26 cellular contexts compared by ENCODE assay signal in the genomic region with DNA sequence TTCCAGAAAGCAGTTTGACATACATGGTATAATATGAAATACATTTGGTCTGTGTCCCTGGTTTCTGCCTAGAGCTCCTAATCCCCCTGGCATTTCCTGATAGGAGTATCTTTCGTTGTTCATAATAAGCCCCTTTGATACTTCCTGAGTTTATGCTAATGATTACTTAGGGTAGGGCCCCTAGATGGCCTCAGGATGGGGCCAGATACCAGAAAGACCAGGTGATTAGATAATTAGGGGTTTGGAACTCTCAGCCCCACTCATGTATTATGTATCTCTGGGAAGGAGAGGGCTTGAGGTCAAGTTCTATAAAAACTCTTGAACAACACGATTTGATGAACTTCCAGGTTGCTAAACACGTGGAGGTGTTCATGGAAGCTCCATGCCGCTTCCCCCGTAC.
DNase-seq lines count a peak whose midpoint lies in the region; ATAC-seq and TF ChIP-seq lines count a peak whose summit lies in the region.
"Had no signal": no experiment of that assay in that cellular context is flagged by ENCODE, and none has a peak within 500 bp of the region (broad histone marks: within the 10 kb centered on the region; RNA-seq: fewer than 3 reads in every experiment).

No MANE protein-coding gene starts in this region.

- BruUV-seq in Caco-2 (replicated peaks; lab: Mats Ljungman, UMichigan): no TSS peak

- no peaks in the 10 kb centered on the region for H3K27me3 Mint-ChIP-seq in Caco-2 (ENCODE audit: insufficient read depth, unreplicated experiment)
- no peaks in the 10 kb centered on the region for H3K27me3 Mint-ChIP-seq in brain
- peaks cover 0 to 2% of the 10 kb centered on the region in 2 donors for H3K27me3 Mint-ChIP-seq in CD8-positive, alpha-beta memory T cell

- H3K4me1 Mint-ChIP-seq in Caco-2 (ENCODE audit: low read depth, unreplicated experiment) (peaks cover 31% of the 10 kb centered on the region), brain (peaks cover 68% of the 10 kb centered on the region)
- no peaks in the 10 kb centered on the region for H3K4me1 Mint-ChIP-seq in CD8-positive, alpha-beta memory T cell
- H3K4me1 Mint-ChIP-seq: stimulated activated effector memory CD8-positive, alpha-beta T cell treated with anti-CD3 and anti-CD28 coated beads, Interleukin-12 subunit alpha, Interleukin-12 subunit beta, amount 100 ng/mL, for 72 hours had no signal

- H3K9ac ChIP-seq in smooth muscle cell (ENCODE audit: low read depth): no peak overlapping the region
- H3K9ac ChIP-seq: KMS-11 had no signal

- H3K36me3 Mint-ChIP-seq in Caco-2 (ENCODE audit: insufficient read depth, unreplicated experiment) (no peaks in the 10 kb centered on the region), brain (no peaks in the 10 kb centered on the region)
- no peaks in the 10 kb centered on the region for H3K36me3 Mint-ChIP-seq in CD8-positive, alpha-beta memory T cell
- H3K36me3 Mint-ChIP-seq: activated naive CD4-positive, alpha-beta T cell treated with anti-CD3 and anti-CD28 coated beads, Interleukin-2, amount 50 U/mL, for 72 hours; CD8-positive, alpha-beta T cell; stimulated activated effector memory CD8-positive, alpha-beta T cell treated with anti-CD3 and anti-CD28 coated beads, Interleukin-12 subunit alpha, Interleukin-12 subunit beta, amount 100 ng/mL, for 72 hours had no signal

- ATAC-seq in GM19395 (IDR thresholded peaks at IDR 0.05; ENCODE audit: unreplicated experiment) (no peak), GM18517 (IDR thresholded peaks at IDR 0.05; ENCODE audit: unreplicated experiment) (no peak)
- ATAC-seq: CD8-positive, alpha-beta T cell; Right ventricle myocardium inferior had no signal

- H3K4me2 ChIP-seq in smooth muscle cell: peak overlapping the region; percentile 52

- no peaks in the 10 kb centered on the region for H3K79me2 ChIP-seq in smooth muscle cell (ENCODE audit: low read depth)

- H3K27ac Mint-ChIP-seq in Caco-2 (ENCODE audit: unreplicated experiment) (peak overlapping the region; percentile 60), brain (peak overlapping the region in 4 of 5 experiments; percentile 19 to 92 (median 64))
- no peak overlapping the region for H3K27ac Mint-ChIP-seq in CD8-positive, alpha-beta memory T cell
- H3K27ac Mint-ChIP-seq: activated naive CD4-positive, alpha-beta T cell treated with anti-CD3 and anti-CD28 coated beads, Interleukin-2, amount 50 U/mL, for 72 hours; activated T-helper 2 cell treated with anti-CD3 and anti-CD28 coated beads, Interferon-gamma antibody, Interleukin-2, Interleukin-4, amounts not matched to agents 10 μg/mL and 5 μg/mL and 100 μg/mL, durations not matched to agents 14 hours and 24 hours and 36 hours; CD8-positive, alpha-beta T cell; stimulated activated effector memory CD8-positive, alpha-beta T cell treated with anti-CD3 and anti-CD28 coated beads, Interleukin-12 subunit alpha, Interleukin-12 subunit beta, amount 100 ng/mL, for 72 hours had no signal

- H3K36me3 ChIP-seq in Caco-2 (ENCODE audit: control insufficient read depth, insufficient read depth, low read length) (no peaks in the 10 kb centered on the region), smooth muscle cell (ENCODE audit: low read depth) (no peaks in the 10 kb centered on the region)
- no peaks in the 10 kb centered on the region for H3K36me3 ChIP-seq in CD8-positive, alpha-beta memory T cell (ENCODE audit: insufficient read depth, low read length)
- H3K36me3 ChIP-seq: spleen, vagina had no signal

- POLR2A ChIA-PET in Caco-2 (lab: Charles Lee): interaction anchor here (0.9 kb wide), 1 partner anchor 161 kb away, joined by 8 read pairs; no protein-coding TSS in a partner anchor
- POLR2A ChIA-PET in CD8-positive, alpha-beta memory T cell (lab: Charles Lee): no interaction called here

- no peaks in the 10 kb centered on the region for H3K27me3 ChIP-seq in Caco-2 (replicated peaks; ENCODE audit: control insufficient read depth, insufficient read depth, low read length)
- H3K27me3 ChIP-seq in smooth muscle cell (ENCODE audit: low read depth): no peaks in the 10 kb centered on the region
- H3K27me3 ChIP-seq in CD8-positive, alpha-beta memory T cell (ENCODE audit: insufficient read depth, low read length, poor library complexity, severe bottlenecking): no peaks in the 10 kb centered on the region
- H3K27me3 ChIP-seq: spleen, vagina had no signal

- intact Hi-C loops in Caco-2 (cut with micrococcal nuclease; ENCODE audit: unreplicated experiment): loop anchor here (1.0 to 10.0 kb wide), 13 partner anchors 16 to 925 kb away; a partner anchor contains a TSS

- H3K9me3 Mint-ChIP-seq in Caco-2 (ENCODE audit: unreplicated experiment) (peaks cover 7% of the 10 kb centered on the region), brain (peaks cover 2 to 16% (median 12%) of the 10 kb centered on the region in 5 experiments)
- peaks cover 0 to 8% (median 0%) of the 10 kb centered on the region in 5 donors for H3K9me3 Mint-ChIP-seq in CD8-positive, alpha-beta memory T cell
- H3K9me3 Mint-ChIP-seq: activated T-helper 2 cell treated with anti-CD3 and anti-CD28 coated beads, Interferon-gamma antibody, Interleukin-2, Interleukin-4, amounts not matched to agents 10 μg/mL and 5 μg/mL and 100 μg/mL, durations not matched to agents 14 hours and 24 hours and 36 hours; CD8-positive, alpha-beta T cell; stimulated activated effector memory CD8-positive, alpha-beta T cell treated with anti-CD3 and anti-CD28 coated beads, Interleukin-12 subunit alpha, Interleukin-12 subunit beta, amount 100 ng/mL, for 72 hours had no signal

- 76% methylated on average over 5 of the region's 5 CpGs for WGBS in smooth muscle cell (ENCODE audit: low lambda C conversion rate)

- peak overlapping the region; percentile 3 for H3K27ac ChIP-seq in smooth muscle cell (ENCODE audit: low read depth)
- H3K27ac ChIP-seq in CD8-positive, alpha-beta memory T cell (ENCODE audit: low read depth, low read length): no peak overlapping the region
- H3K27ac ChIP-seq: spleen, vagina had no signal

- no peak overlapping the region for H3K4me3 ChIP-seq in Caco-2 (ENCODE audit: low read depth, low read length)
- H3K4me3 ChIP-seq in smooth muscle cell: no peak overlapping the region
- H3K4me3 ChIP-seq in CD8-positive, alpha-beta memory T cell (ENCODE audit: low read length): no peak overlapping the region
- H3K4me3 ChIP-seq: spleen, vagina had no signal

- no peaks in the 10 kb centered on the region for H4K20me1 ChIP-seq in smooth muscle cell (ENCODE audit: low read depth)

- H3K9me3 ChIP-seq in Caco-2 (no peaks in the 10 kb centered on the region; the same call in 1 of the 2 replicates), smooth muscle cell (replicated peaks; ENCODE audit: low read depth) (no peaks in the 10 kb centered on the region)
- H3K9me3 ChIP-seq in CD8-positive, alpha-beta memory T cell (ENCODE audit: low read length): no peaks in the 10 kb centered on the region
- H3K9me3 ChIP-seq: spleen, vagina had no signal

- TF ChIP-seq CTCF in Caco-2 (IDR thresholded peaks at IDR 0.05; ENCODE audit: insufficient read depth in 1 of 2, low read depth in 1 of 2, low read length in 1 of 2, severe bottlenecking in 1 of 2, unreplicated experiment in 1 of 2): peak in 1 of 2 experiments; percentile 28
- TF ChIP-seq CTCF in brain (conservative IDR thresholded peaks at IDR 0.05): no peak
- TF ChIP-seq CTCF in smooth muscle cell (IDR thresholded peaks at IDR 0.05; ENCODE audit: borderline replicate concordance, insufficient read depth, poor library complexity, severe bottlenecking): no peak

- DNase-seq in Caco-2: peak in 1 of 2 experiments; percentile 24
- peak; percentile 4 for DNase-seq in NCI-H1417 treated with DMSO at 0.1 percent for 48 hours (lab: John Stamatoyannopoulos, UW)
- DNase-seq in smooth muscle cell (lab: John Stamatoyannopoulos, UW; ENCODE audit: unreplicated experiment): no peak
- DNase-seq in CD8-positive, alpha-beta memory T cell: no peak
- DNase-seq: activated CD4-positive, alpha-beta T cell treated with anti-CD3 and anti-CD28 coated beads, Interleukin-2, amount 50 U/mL, for 4 hours; activated CD4-positive, CD25-positive, alpha-beta regulatory T cell; activated CD8-positive, alpha-beta memory T cell treated with anti-CD3 and anti-CD28 coated beads, Interleukin-2, amount 50 U/mL, for 48 hours; aorta; CD8-positive, alpha-beta T cell; central memory CD4-positive, alpha-beta T cell; head of caudate nucleus; left cardiac atrium; NCI-H526 treated with DMSO at 0.1 percent for 48 hours; OCI-M1; spleen; stimulated activated CD4-positive, alpha-beta T cell treated with anti-CD3 and anti-CD28 coated beads, Interleukin-2, amount 100 ng/mL, for 48 hours; T1000 had no signal

- CTCF ChIA-PET in Caco-2 (lab: Charles Lee): interaction anchor here (0.6 to 2.1 kb wide), 2 partner anchors 22 to 394 kb away, joined by 3 to 5 read pairs; no protein-coding TSS in a partner anchor
- CTCF ChIA-PET in CD8-positive, alpha-beta memory T cell (lab: Charles Lee): no interaction called here

- H2AFZ ChIP-seq in smooth muscle cell (ENCODE audit: low read depth): no peak overlapping the region

- H3K4me1 ChIP-seq in Caco-2 (peaks cover 49% of the 10 kb centered on the region), smooth muscle cell (ENCODE audit: low read depth) (peaks cover 37% of the 10 kb centered on the region)
- no peaks in the 10 kb centered on the region for H3K4me1 ChIP-seq in CD8-positive, alpha-beta memory T cell (ENCODE audit: insufficient read depth, low read length)

- H3K4me3 Mint-ChIP-seq in Caco-2 (ENCODE audit: unreplicated experiment) (peak overlapping the region; percentile 40), brain (no peak overlapping the region)
- H3K4me3 Mint-ChIP-seq in CD8-positive, alpha-beta memory T cell: no peak overlapping the region
- H3K4me3 Mint-ChIP-seq: CD8-positive, alpha-beta T cell; stimulated activated effector memory CD8-positive, alpha-beta T cell treated with anti-CD3 and anti-CD28 coated beads, Interleukin-12 subunit alpha, Interleukin-12 subunit beta, amount 100 ng/mL, for 72 hours had no signal

- H3F3A ChIP-seq in smooth muscle cell (ENCODE audit: low read depth): peaks cover 6% of the 10 kb centered on the region

Comparison
In these comparisons a context has a peak if more than half of its experiments do, and no peak if none do; other contexts are left out.
1. H3K27ac Mint-ChIP-seq: peak in Caco-2 (single experiment) and brain (4 of 5); none in CD8-positive, alpha-beta memory T cell (0 of 8).